Comparison of ENCODE assay signal across 20 cellular contexts in the genomic region with DNA sequence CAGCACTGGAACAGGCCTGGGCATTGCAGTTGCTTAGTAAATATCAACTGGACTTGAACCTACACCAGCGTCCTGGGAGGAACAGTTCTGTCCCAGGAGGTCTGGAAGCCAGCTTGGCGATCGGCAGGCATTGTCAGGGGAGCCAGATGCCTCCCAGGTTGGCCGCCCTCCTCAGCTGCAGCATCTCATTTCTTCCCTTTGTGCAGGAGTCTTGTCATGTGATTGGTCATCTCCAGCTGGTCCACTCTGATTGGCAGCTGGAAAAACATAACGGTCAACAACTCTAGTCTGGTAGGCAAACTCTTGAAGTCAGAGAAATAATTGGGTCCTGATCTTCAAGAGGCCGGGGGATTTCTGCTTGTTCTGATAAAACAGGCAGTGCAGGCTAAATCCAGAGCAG. TPM values are rescaled to one million over a fixed set of nuclear protein-coding genes. Genes with fewer than 3 reads are reported as not detected.
A peak's percentile ranks its signal among the peaks of the same experiment; 100 is the strongest.
DNase-seq lines count a peak whose midpoint lies in the region; ATAC-seq and TF ChIP-seq lines count a peak whose summit lies in the region.
"Had no signal": no experiment of that assay in that cellular context is flagged by ENCODE, and none has a peak within 500 bp of the region (broad histone marks: within the 10 kb centered on the region; RNA-seq: fewer than 3 reads in every experiment).

No MANE protein-coding gene starts in this region.

- ATAC-seq in GM18867 (IDR thresholded peaks at IDR 0.05; ENCODE audit: unreplicated experiment): no peak
- ATAC-seq in PC-3: no peak
- ATAC-seq in HG03097 (IDR thresholded peaks at IDR 0.05; ENCODE audit: low FRiP score, unreplicated experiment): no peak
- ATAC-seq: CD8-positive, alpha-beta T cell had no signal

- H3K27me3 ChIP-seq in neural progenitor cell (no peaks in the 10 kb centered on the region), PC-3 (ENCODE audit: low read length) (no peaks in the 10 kb centered on the region), thyroid gland (no peaks in the 10 kb centered on the region)
- H3K27me3 ChIP-seq: Peyer's patch, SJSA1 had no signal

- H3K4me2 ChIP-seq in neural progenitor cell: no peak overlapping the region
- H3K4me2 ChIP-seq in PC-3 (ENCODE audit: low read length): no peak overlapping the region

- H3K27ac ChIP-seq in neural progenitor cell (no peak overlapping the region), PC-3 (ENCODE audit: low read length) (no peak overlapping the region), thyroid gland (no peak overlapping the region)
- H3K27ac ChIP-seq: 22Rv1, Peyer's patch, SJSA1 had no signal

- no peak for TF ChIP-seq POLR2A in thyroid gland (IDR thresholded peaks at IDR 0.05)

- intact Hi-C loops in PC-3 (cut with micrococcal nuclease) (no loop called here), thyroid gland (cut with DNase I) (no loop called here)

- H3K79me2 ChIP-seq in neural progenitor cell (ENCODE audit: low read depth): no peaks in the 10 kb centered on the region
- H3K79me2 ChIP-seq in PC-3 (ENCODE audit: low read length): no peaks in the 10 kb centered on the region

- H3K27ac Mint-ChIP-seq in brain: peak overlapping the region in 4 of 5 experiments; percentile 39 to 90 (median 70)
- H3K27ac Mint-ChIP-seq in neural progenitor cell: no peak overlapping the region
- H3K27ac Mint-ChIP-seq: CD8-positive, alpha-beta T cell; HFFc6 had no signal

- H3K36me3 Mint-ChIP-seq in brain (no peaks in the 10 kb centered on the region), neural progenitor cell (no peaks in the 10 kb centered on the region)

- CTCF ChIA-PET in PC-3 (lab: Charles Lee): no interaction called here

- H3K9ac ChIP-seq in neural progenitor cell (no peak overlapping the region), PC-3 (ENCODE audit: low read length) (no peak overlapping the region)

- H2AFZ ChIP-seq in neural progenitor cell (replicated peaks) (no peak overlapping the region), PC-3 (ENCODE audit: low read length) (no peak overlapping the region)

- H3F3A ChIP-seq in neural progenitor cell (ENCODE audit: low read depth) (no peaks in the 10 kb centered on the region), PC-3 (ENCODE audit: low read length, unreplicated experiment) (no peaks in the 10 kb centered on the region)

- H3K4me1 ChIP-seq in neural progenitor cell (peaks cover 25% of the 10 kb centered on the region), PC-3 (ENCODE audit: insufficient read depth, low read length) (no peaks in the 10 kb centered on the region), thyroid gland (peaks cover 22 to 37% of the 10 kb centered on the region in 2 donors)

- H3K36me3 ChIP-seq in neural progenitor cell: no peaks in the 10 kb centered on the region
- no peaks in the 10 kb centered on the region for H3K36me3 ChIP-seq in PC-3 (ENCODE audit: low read depth, low read length)
- peaks cover 0 to 1% of the 10 kb centered on the region in 2 donors for H3K36me3 ChIP-seq in thyroid gland
- H3K36me3 ChIP-seq: Peyer's patch, SJSA1 had no signal

- WGBS in thyroid gland, 2 donors: 90% methylated on average over 6 of the region's 6 CpGs

- H3K9me3 ChIP-seq in neural progenitor cell (ENCODE audit: low read depth) (no peaks in the 10 kb centered on the region), PC-3 (ENCODE audit: low read length) (no peaks in the 10 kb centered on the region), thyroid gland (no peaks in the 10 kb centered on the region)
- H3K9me3 ChIP-seq: Peyer's patch, SJSA1 had no signal

- H3K4me1 Mint-ChIP-seq in brain (peaks cover 80% of the 10 kb centered on the region), neural progenitor cell (peaks cover 50% of the 10 kb centered on the region)

- no peak overlapping the region for H3K4me3 Mint-ChIP-seq in brain
- H3K4me3 Mint-ChIP-seq in neural progenitor cell: no peak overlapping the region
- H3K4me3 Mint-ChIP-seq: CD8-positive, alpha-beta T cell; HFFc6 had no signal

- no peaks in the 10 kb centered on the region for H4K20me1 ChIP-seq in neural progenitor cell (ENCODE audit: low read depth)
- H4K20me1 ChIP-seq in PC-3 (ENCODE audit: low read length): no peaks in the 10 kb centered on the region

- no peak for TF ChIP-seq CTCF in brain (conservative IDR thresholded peaks at IDR 0.05)
- TF ChIP-seq CTCF in neural progenitor cell (IDR thresholded peaks at IDR 0.05): no peak
- TF ChIP-seq CTCF in PC-3 (conservative IDR thresholded peaks at IDR 0.05; ENCODE audit: low read depth, low read length): no peak
- no peak for TF ChIP-seq CTCF in thyroid gland (IDR thresholded peaks at IDR 0.05)

- H3K27me3 Mint-ChIP-seq in brain: peaks cover 5% of the 10 kb centered on the region
- peaks cover 10% of the 10 kb centered on the region for H3K27me3 Mint-ChIP-seq in neural progenitor cell (ENCODE audit: insufficient read depth, low read depth)

- H3K9me2 ChIP-seq in PC-3 (replicated peaks; ENCODE audit: low read length): no peaks in the 10 kb centered on the region

- DNase-seq in DMS53 (lab: John Stamatoyannopoulos, UW): peak; percentile 29
- DNase-seq in DMS53 treated with DMSO at 0.1 percent for 48 hours (lab: John Stamatoyannopoulos, UW; ENCODE audit: unreplicated experiment): no peak
- DNase-seq in neural progenitor cell (ENCODE audit: low spot score): peak; percentile 47
- no peak for DNase-seq in PC-3
- no peak for DNase-seq in thyroid gland
- DNase-seq: ACHN; C1 segment of cervical spinal cord; CD8-positive, alpha-beta T cell; GDM1; HFFc6; NCI-H1092 treated with DMSO at 0.1 percent for 48 hours; NCI-H1436 treated with DMSO at 0.1 percent for 48 hours; NCI-H1930; Peyer's patch; SW 1271 had no signal

- POLR2A ChIA-PET in PC-3 (lab: Charles Lee; ENCODE audit: unreplicated experiment): no interaction called here

- H3K4me3 ChIP-seq in neural progenitor cell: no peak overlapping the region
- H3K4me3 ChIP-seq in PC-3 (ENCODE audit: low read length): no peak overlapping the region
- no peak overlapping the region for H3K4me3 ChIP-seq in thyroid gland (replicated peaks in 1 of 3)
- H3K4me3 ChIP-seq: Peyer's patch, SJSA1 had no signal

- BruUV-seq in PC-3 (replicated peaks; lab: Mats Ljungman, UMichigan): no TSS peak

- no peaks in the 10 kb centered on the region for H3K9me3 Mint-ChIP-seq in brain
- no peaks in the 10 kb centered on the region for H3K9me3 Mint-ChIP-seq in neural progenitor cell
- H3K9me3 Mint-ChIP-seq: CD8-positive, alpha-beta T cell; HFFc6 had no signal

RNA-seq across cellular contexts. Expression of a gene that starts 29.6 kb away (rescaled TPM):
- 120 TPM for polyA plus RNA-seq in brain (ENCODE audit: insufficient read depth, low read depth, low replicate concordance)
- total RNA-seq in neural progenitor cell (ENCODE audit: low replicate concordance): 16.0 and 28.5 TPM in 2 replicates
- 13.4 and 14.0 TPM in 2 replicates for total RNA-seq in PC-3 (2014; rRNA removed)
- total RNA-seq in thyroid gland: 10 to 100 TPM; 31.0 to 85.4 (median 61.2) TPM

Comparison
In these comparisons a context has a peak if more than half of its experiments do, and no peak if none do; other contexts are left out.
1. DNase-seq: peak in DMS53 (single experiment) and neural progenitor cell (single experiment); none in DMS53 treated with DMSO at 0.1 percent for 48 hours (single experiment), PC-3 (single experiment) and thyroid gland (0 of 2).